Comparison of ENCODE assay signal across 8 cellular contexts in genomic region chr6:86175149-86175548, GRCh38.
DNase-seq lines count a peak whose midpoint lies in the region; ATAC-seq and TF ChIP-seq lines count a peak whose summit lies in the region.
"Not testable (repeated sequence)": the region's sequence is repeated elsewhere in the genome, so short reads cannot be mapped to it uniquely, and the experiment has no call there.

No MANE protein-coding gene starts in this region.

- H3K36me3 ChIP-seq in MM.1S (replicated peaks; ENCODE audit: insufficient read depth, low read length); SJCRH30; colonic mucosa: not testable (repeated sequence)

- DNase-seq in Caki2 (ENCODE audit: low read depth) (peak; percentile 7), NCI-H526 treated with DMSO at 0.1 percent for 48 hours (lab: John Stamatoyannopoulos, UW) (peak; percentile 24), SJCRH30 (peak; percentile 33 to 53), colonic mucosa (peak; percentile 32), left lobe of liver (ENCODE audit: low spot score) (peak; percentile 70)
- not testable (repeated sequence) for DNase-seq in GM13976 (ENCODE audit: low spot score); MM.1S
- DNase-seq in stimulated activated CD4-positive, alpha-beta T cell treated with anti-CD3 and anti-CD28 coated beads, Interleukin-15, amount 100 ng/mL, for 24 hours: peak; percentile 10

- H3K9ac ChIP-seq in MM.1S (ENCODE audit: low read length); colonic mucosa (ENCODE audit: low read depth in 2 of 2, low read length in 2 of 2): not testable (repeated sequence)

- in situ Hi-C loops in Caki2 (cut with HindIII; ENCODE audit: low pct_unique_long_range_greater_than_20kb, low sequenced_read_pairs): not testable (repeated sequence)
- in situ Hi-C loops in GM13976 (cut with MboI; ENCODE audit: low sequenced_read_pairs, unreplicated experiment): loop anchor here (25.0 kb wide), 1 partner anchor 263 kb away; no protein-coding TSS in a partner anchor

- H2AFZ ChIP-seq in MM.1S (ENCODE audit: low read length): not testable (repeated sequence)

- TF ChIP-seq CTCF in GM13976 (IDR thresholded peaks at IDR 0.05; ENCODE audit: borderline replicate concordance, control extremely low read depth, extremely low read depth, insufficient read depth, missing control alignments) (peak; percentile 23), MM.1S (IDR thresholded peaks at IDR 0.05; ENCODE audit: low read length) (peak; percentile 29)
- not testable (repeated sequence) for TF ChIP-seq CTCF in colonic mucosa (IDR thresholded peaks at IDR 0.05)

- intact Hi-C loops in colonic mucosa (cut with DNase I): not testable (repeated sequence)

- H4K20me1 ChIP-seq in MM.1S (ENCODE audit: insufficient read depth, low read length): not testable (repeated sequence)

- not testable (repeated sequence) for H3K4me1 ChIP-seq in MM.1S (ENCODE audit: low read length); SJCRH30; colonic mucosa

- H3K4me3 ChIP-seq in MM.1S (ENCODE audit: low read length); SJCRH30; colonic mucosa: not testable (repeated sequence)

- not testable (repeated sequence) for H3K4me2 ChIP-seq in MM.1S (ENCODE audit: low read depth, low read length)

- not testable (repeated sequence) for H3K9me3 ChIP-seq in MM.1S (replicated peaks; ENCODE audit: insufficient read depth, low read length); SJCRH30 (replicated peaks); colonic mucosa

- H3K79me2 ChIP-seq in MM.1S (ENCODE audit: low read length): not testable (repeated sequence)

- ATAC-seq in left lobe of liver: not testable (repeated sequence)

- H3K27me3 ChIP-seq in MM.1S (replicated peaks; ENCODE audit: insufficient read depth, low read length); SJCRH30; colonic mucosa: not testable (repeated sequence)

- H3K9me2 ChIP-seq in MM.1S (replicated peaks; ENCODE audit: insufficient read depth, low read length): not testable (repeated sequence)

- not testable (repeated sequence) for H3F3A ChIP-seq in MM.1S (ENCODE audit: insufficient read depth, low read length)

- not testable (repeated sequence) for H3K27ac ChIP-seq in MM.1S (ENCODE audit: low read length); SJCRH30; colonic mucosa
